Comparison of ENCODE assay signal across 1 cellular context in the genomic region with DNA sequence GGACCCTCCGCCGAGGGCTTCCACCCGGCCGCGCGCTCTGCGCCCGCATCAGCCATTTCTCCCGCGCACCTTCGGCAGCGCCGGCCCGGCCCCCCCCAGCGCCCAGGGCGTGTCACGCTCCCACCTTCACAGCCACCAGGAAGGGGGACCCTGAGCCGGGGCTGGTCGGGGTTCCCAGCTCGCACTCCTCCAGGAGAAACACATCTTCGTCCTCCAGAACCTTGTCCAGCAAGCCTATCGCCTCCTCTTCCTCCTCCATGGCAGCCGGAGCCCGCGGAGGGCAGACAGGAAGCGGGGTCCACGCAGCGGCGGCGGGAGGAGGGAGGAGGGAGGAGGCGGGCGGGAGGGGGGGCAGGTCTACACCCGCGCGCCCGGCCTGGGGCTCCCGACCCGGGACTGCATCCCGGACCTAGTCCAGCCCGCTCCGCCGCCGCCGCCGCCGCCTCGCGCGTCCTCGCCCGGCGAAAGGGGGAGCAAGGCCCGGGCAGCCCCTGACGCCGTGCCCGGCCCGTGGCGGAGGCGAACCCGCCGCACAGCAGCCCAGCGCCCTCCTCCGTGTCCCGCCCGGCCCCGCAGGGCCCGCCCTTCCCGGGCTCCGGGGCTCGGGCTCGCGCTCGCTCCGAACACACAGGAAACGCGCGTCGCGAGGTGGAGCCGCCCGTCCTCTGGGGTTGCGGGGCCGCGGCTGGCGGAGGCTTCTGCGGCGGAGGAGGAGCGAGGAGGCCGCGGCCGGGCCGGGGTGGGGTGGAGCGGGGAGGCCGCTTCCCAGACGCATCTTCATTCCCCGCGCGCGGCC.
TF ChIP-seq lines count a peak whose summit lies in the region.

No MANE protein-coding gene starts in this region.

TF ChIP-seq in HEK293, 187 proteins besides CTCF, POLR2A, EP300 and RAD21 (continued from another document and continues in another):
- TF ChIP-seq, protein P1, sequence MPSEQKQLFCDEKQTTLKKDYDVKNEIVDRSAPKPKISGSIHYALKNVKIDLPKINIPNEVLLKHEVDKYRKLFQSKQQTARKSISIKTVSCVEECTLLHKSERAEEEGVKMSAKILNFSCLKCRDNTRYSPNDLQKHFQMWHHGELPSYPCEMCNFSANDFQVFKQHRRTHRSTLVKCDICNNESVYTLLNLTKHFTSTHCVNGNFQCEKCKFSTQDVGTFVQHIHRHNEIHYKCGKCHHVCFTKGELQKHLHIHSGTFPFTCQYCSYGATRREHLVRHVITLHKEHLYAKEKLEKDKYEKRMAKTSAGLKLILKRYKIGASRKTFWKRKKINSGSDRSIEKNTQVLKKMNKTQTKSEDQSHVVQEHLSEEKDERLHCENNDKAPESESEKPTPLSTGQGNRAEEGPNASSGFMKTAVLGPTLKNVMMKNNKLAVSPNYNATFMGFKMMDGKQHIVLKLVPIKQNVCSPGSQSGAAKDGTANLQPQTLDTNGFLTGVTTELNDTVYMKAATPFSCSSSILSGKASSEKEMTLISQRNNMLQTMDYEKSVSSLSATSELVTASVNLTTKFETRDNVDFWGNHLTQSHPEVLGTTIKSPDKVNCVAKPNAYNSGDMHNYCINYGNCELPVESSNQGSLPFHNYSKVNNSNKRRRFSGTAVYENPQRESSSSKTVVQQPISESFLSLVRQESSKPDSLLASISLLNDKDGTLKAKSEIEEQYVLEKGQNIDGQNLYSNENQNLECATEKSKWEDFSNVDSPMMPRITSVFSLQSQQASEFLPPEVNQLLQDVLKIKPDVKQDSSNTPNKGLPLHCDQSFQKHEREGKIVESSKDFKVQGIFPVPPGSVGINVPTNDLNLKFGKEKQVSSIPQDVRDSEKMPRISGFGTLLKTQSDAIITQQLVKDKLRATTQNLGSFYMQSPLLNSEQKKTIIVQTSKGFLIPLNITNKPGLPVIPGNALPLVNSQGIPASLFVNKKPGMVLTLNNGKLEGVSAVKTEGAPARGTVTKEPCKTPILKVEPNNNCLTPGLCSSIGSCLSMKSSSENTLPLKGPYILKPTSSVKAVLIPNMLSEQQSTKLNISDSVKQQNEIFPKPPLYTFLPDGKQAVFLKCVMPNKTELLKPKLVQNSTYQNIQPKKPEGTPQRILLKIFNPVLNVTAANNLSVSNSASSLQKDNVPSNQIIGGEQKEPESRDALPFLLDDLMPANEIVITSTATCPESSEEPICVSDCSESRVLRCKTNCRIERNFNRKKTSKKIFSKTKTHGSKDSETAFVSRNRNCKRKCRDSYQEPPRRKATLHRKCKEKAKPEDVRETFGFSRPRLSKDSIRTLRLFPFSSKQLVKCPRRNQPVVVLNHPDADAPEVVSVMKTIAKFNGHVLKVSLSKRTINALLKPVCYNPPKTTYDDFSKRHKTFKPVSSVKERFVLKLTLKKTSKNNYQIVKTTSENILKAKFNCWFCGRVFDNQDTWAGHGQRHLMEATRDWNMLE (tag by site-specific recombination; conservative IDR thresholded peaks at IDR 0.05; ENCODE audit: low read depth): no peak
- no peak for TF ChIP-seq ZNF121 (tag by site-specific recombination; IDR thresholded peaks at IDR 0.05)
- TF ChIP-seq SETDB1 (IDR thresholded peaks at IDR 0.05; ENCODE audit: insufficient read length, low read length): no peak
- TF ChIP-seq ZBTB8A (tag by site-specific recombination; IDR thresholded peaks at IDR 0.05): peak; percentile 24; the same call in 1 of the 2 replicates
- TF ChIP-seq, protein P2, sequence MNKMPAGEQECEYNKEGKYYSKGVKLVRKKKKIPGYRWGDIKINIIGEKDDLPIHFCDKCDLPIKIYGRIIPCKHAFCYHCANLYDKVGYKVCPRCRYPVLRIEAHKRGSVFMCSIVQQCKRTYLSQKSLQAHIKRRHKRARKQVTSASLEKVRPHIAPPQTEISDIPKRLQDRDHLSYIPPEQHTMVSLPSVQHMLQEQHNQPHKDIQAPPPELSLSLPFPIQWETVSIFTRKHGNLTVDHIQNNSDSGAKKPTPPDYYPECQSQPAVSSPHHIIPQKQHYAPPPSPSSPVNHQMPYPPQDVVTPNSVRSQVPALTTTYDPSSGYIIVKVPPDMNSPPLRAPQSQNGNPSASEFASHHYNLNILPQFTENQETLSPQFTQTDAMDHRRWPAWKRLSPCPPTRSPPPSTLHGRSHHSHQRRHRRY (tag by site-specific recombination; IDR thresholded peaks at IDR 0.05): no peak
- no peak for TF ChIP-seq PRDM6 (tag by site-specific recombination; IDR thresholded peaks at IDR 0.05)
- TF ChIP-seq PRDM1 (tag by site-specific recombination; IDR thresholded peaks at IDR 0.05): no peak
- no peak for TF ChIP-seq ZNF707 (tag by site-specific recombination; IDR thresholded peaks at IDR 0.05)
- TF ChIP-seq ZNF664 (tag by site-specific recombination; IDR thresholded peaks at IDR 0.05): no peak
- no peak for TF ChIP-seq ZNF114 (tag by site-specific recombination; IDR thresholded peaks at IDR 0.05)
- no peak for TF ChIP-seq ZNF146 (tag by site-specific recombination; IDR thresholded peaks at IDR 0.05)
- TF ChIP-seq TCF7L2 (IDR thresholded peaks at IDR 0.05; ENCODE audit: borderline replicate concordance, low read depth, low read length): no peak
- TF ChIP-seq ZNF510 (tag by site-specific recombination; IDR thresholded peaks at IDR 0.05; ENCODE audit: insufficient replicate concordance): no peak
- TF ChIP-seq BCL11A (tag by site-specific recombination; IDR thresholded peaks at IDR 0.05; ENCODE audit: low read depth): no peak
- no peak for TF ChIP-seq GFI1B (tag by site-specific recombination; IDR thresholded peaks at IDR 0.05)
- no peak for TF ChIP-seq SALL2 (tag by site-specific recombination; IDR thresholded peaks at IDR 0.05; ENCODE audit: borderline replicate concordance)
- no peak for TF ChIP-seq ZNF16 (tag by site-specific recombination; IDR thresholded peaks at IDR 0.05; ENCODE audit: low read depth)
- no peak for TF ChIP-seq ZNF37A (tag by site-specific recombination; IDR thresholded peaks at IDR 0.05)
- no peak for TF ChIP-seq ZNF658 (tag by site-specific recombination; IDR thresholded peaks at IDR 0.05)
- TF ChIP-seq ZNF394 (tag by site-specific recombination; IDR thresholded peaks at IDR 0.05; ENCODE audit: borderline replicate concordance): no peak
- no peak for TF ChIP-seq PRDM10 (tag by site-specific recombination; IDR thresholded peaks at IDR 0.05)
- no peak for TF ChIP-seq ZNF529 (tag by site-specific recombination; IDR thresholded peaks at IDR 0.05; ENCODE audit: insufficient replicate concordance)
- TF ChIP-seq ZNF549 (tag by site-specific recombination; IDR thresholded peaks at IDR 0.05): no peak
- no peak for TF ChIP-seq OSR2 (tag by site-specific recombination; IDR thresholded peaks at IDR 0.05)
- no peak for TF ChIP-seq ZBTB44 (tag by site-specific recombination; IDR thresholded peaks at IDR 0.05)
- no peak for TF ChIP-seq ZNF404 (tag by site-specific recombination; IDR thresholded peaks at IDR 0.05)
- TF ChIP-seq, protein P3, sequence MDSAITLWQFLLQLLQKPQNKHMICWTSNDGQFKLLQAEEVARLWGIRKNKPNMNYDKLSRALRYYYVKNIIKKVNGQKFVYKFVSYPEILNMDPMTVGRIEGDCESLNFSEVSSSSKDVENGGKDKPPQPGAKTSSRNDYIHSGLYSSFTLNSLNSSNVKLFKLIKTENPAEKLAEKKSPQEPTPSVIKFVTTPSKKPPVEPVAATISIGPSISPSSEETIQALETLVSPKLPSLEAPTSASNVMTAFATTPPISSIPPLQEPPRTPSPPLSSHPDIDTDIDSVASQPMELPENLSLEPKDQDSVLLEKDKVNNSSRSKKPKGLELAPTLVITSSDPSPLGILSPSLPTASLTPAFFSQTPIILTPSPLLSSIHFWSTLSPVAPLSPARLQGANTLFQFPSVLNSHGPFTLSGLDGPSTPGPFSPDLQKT (IDR thresholded peaks at IDR 0.05; ENCODE audit: borderline replicate concordance, low read depth, low read length): no peak
- no peak for TF ChIP-seq ZNF624 (tag by site-specific recombination; IDR thresholded peaks at IDR 0.05)
- TF ChIP-seq, protein P4, sequence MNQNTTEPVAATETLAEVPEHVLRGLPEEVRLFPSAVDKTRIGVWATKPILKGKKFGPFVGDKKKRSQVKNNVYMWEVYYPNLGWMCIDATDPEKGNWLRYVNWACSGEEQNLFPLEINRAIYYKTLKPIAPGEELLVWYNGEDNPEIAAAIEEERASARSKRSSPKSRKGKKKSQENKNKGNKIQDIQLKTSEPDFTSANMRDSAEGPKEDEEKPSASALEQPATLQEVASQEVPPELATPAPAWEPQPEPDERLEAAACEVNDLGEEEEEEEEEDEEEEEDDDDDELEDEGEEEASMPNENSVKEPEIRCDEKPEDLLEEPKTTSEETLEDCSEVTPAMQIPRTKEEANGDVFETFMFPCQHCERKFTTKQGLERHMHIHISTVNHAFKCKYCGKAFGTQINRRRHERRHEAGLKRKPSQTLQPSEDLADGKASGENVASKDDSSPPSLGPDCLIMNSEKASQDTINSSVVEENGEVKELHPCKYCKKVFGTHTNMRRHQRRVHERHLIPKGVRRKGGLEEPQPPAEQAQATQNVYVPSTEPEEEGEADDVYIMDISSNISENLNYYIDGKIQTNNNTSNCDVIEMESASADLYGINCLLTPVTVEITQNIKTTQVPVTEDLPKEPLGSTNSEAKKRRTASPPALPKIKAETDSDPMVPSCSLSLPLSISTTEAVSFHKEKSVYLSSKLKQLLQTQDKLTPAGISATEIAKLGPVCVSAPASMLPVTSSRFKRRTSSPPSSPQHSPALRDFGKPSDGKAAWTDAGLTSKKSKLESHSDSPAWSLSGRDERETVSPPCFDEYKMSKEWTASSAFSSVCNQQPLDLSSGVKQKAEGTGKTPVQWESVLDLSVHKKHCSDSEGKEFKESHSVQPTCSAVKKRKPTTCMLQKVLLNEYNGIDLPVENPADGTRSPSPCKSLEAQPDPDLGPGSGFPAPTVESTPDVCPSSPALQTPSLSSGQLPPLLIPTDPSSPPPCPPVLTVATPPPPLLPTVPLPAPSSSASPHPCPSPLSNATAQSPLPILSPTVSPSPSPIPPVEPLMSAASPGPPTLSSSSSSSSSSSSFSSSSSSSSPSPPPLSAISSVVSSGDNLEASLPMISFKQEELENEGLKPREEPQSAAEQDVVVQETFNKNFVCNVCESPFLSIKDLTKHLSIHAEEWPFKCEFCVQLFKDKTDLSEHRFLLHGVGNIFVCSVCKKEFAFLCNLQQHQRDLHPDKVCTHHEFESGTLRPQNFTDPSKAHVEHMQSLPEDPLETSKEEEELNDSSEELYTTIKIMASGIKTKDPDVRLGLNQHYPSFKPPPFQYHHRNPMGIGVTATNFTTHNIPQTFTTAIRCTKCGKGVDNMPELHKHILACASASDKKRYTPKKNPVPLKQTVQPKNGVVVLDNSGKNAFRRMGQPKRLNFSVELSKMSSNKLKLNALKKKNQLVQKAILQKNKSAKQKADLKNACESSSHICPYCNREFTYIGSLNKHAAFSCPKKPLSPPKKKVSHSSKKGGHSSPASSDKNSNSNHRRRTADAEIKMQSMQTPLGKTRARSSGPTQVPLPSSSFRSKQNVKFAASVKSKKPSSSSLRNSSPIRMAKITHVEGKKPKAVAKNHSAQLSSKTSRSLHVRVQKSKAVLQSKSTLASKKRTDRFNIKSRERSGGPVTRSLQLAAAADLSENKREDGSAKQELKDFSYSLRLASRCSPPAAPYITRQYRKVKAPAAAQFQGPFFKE (tag by site-specific recombination; IDR thresholded peaks at IDR 0.05; ENCODE audit: borderline replicate concordance): no peak
- TF ChIP-seq ZNF132 (tag by site-specific recombination; IDR thresholded peaks at IDR 0.05; ENCODE audit: borderline replicate concordance): no peak
